Comparison of ENCODE assay signal across 11 cellular contexts in the genomic region with DNA sequence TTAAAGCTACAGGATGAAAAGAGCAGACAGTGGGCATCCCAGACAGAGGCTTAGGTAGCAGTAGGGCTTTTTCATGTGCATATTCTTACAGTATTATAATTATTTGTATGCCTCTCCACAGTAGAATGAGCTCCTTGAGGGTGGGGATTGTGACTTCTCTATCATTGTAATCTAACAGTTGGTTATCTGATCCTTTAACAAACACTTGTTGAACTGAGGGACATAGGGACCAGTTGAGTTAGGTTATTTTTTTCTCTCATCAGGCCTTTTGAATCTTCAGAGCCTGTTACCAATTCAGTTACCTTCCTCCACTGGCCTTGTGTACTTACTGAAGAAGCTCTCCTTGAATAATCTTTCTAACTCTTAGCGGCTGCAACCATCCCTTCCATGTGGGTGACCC. TPM values are rescaled to one million over a fixed set of nuclear protein-coding genes. Genes with fewer than 3 reads are reported as not detected.
DNase-seq lines count a peak whose midpoint lies in the region; ATAC-seq lines count a peak whose summit lies in the region.
"Had no signal": no experiment of that assay in that cellular context is flagged by ENCODE, and none has a peak within 500 bp of the region (broad histone marks: within the 10 kb centered on the region; RNA-seq: fewer than 3 reads in every experiment).

No MANE protein-coding gene starts in this region.

- CTCF ChIA-PET in CD4-positive, alpha-beta memory T cell (lab: Charles Lee; ENCODE audit: partially characterized antibody), result interaction anchor here (1.5 to 3.3 kb wide), 5 partner anchors 24 to 283 kb away, joined by 4 to 21 read pairs (median 14); partner anchors contain the start of genes CHCHD4 and TMEM43

- POLR2A ChIA-PET in CD4-positive, alpha-beta memory T cell (lab: Charles Lee; ENCODE audit: partially characterized antibody), result interaction anchor here (0.7 to 9.8 kb wide), 9 partner anchors 12 to 767 kb away, joined by 3 to 270 read pairs (median 19); partner anchors contain the start of genes CHCHD4, NR2C2, TMEM43 and WNT7A

- no peaks in the 10 kb centered on the region for H3K9me3 ChIP-seq in CD4-positive, alpha-beta memory T cell (ENCODE audit: control insufficient read depth in 1 of 2, low read length in 2 of 2)
- H3K9me3 ChIP-seq in HUES48 (ENCODE audit: control insufficient read depth, insufficient read depth, low read length), result no peaks in the 10 kb centered on the region
- no peaks in the 10 kb centered on the region for H3K9me3 ChIP-seq in mesodermal cell (ENCODE audit: control insufficient read depth, low read length)
- H3K9me3 ChIP-seq: colonic mucosa had no signal

- peaks cover 53 to 74% (median 57%) of the 10 kb centered on the region in 4 donors for H3K4me1 Mint-ChIP-seq in CD4-positive, alpha-beta memory T cell
- H3K4me1 Mint-ChIP-seq in activated naive CD8-positive, alpha-beta T cell (ENCODE audit: low read depth), result peaks cover 58% of the 10 kb centered on the region

- 100% methylated on average over 1 of the region's 1 CpG; no CpG with 5 or more reads in 1 of the 2 experiments for WGBS in mesodermal cell (ENCODE audit: insufficient coverage in 2 of 2), 2 experiments

- no peaks in the 10 kb centered on the region for H3K27me3 Mint-ChIP-seq in CD4-positive, alpha-beta memory T cell
- no peaks in the 10 kb centered on the region for H3K27me3 Mint-ChIP-seq in activated naive CD8-positive, alpha-beta T cell

- intact Hi-C loops in CD4-positive, alpha-beta memory T cell (cut with micrococcal nuclease), result loop anchor here (2.0 to 5.0 kb wide), 4 partner anchors 19 to 1339 kb away; partner anchors contain the start of genes HDAC11 and RPL32

- H3K27me3 ChIP-seq in CD4-positive, alpha-beta memory T cell (ENCODE audit: insufficient read depth, low read length), result no peaks in the 10 kb centered on the region
- H3K27me3 ChIP-seq in HUES48 (ENCODE audit: control insufficient read depth, insufficient read depth, low read length), result no peaks in the 10 kb centered on the region
- H3K27me3 ChIP-seq: colonic mucosa had no signal

- no peak overlapping the region for H3K4me3 ChIP-seq in CD4-positive, alpha-beta memory T cell (ENCODE audit: low read length in 2 of 2)
- H3K4me3 ChIP-seq in HUES48 (ENCODE audit: low read depth, low read length) (peak overlapping the region; percentile 97), mesodermal cell (ENCODE audit: extremely low read depth, insufficient read depth, low read length, poor library complexity, severe bottlenecking) (peak overlapping the region; percentile 89)

- H3K4me1 ChIP-seq in CD4-positive, alpha-beta memory T cell (ENCODE audit: insufficient read depth, low read length), result peaks cover 45% of the 10 kb centered on the region
- peaks cover 15% of the 10 kb centered on the region for H3K4me1 ChIP-seq in HUES48 (ENCODE audit: control insufficient read depth, insufficient read depth, low read length)
- peaks cover 12% of the 10 kb centered on the region for H3K4me1 ChIP-seq in mesodermal cell (ENCODE audit: control insufficient read depth, insufficient read depth, low read length, poor library complexity, severe bottlenecking)

- peak overlapping the region; percentile 44 to 98 (median 96) for H3K4me3 Mint-ChIP-seq in CD4-positive, alpha-beta memory T cell
- H3K4me3 Mint-ChIP-seq in activated naive CD8-positive, alpha-beta T cell, result peak overlapping the region; percentile 90

- H3K9me3 Mint-ChIP-seq in CD4-positive, alpha-beta memory T cell, result peaks cover 0 to 6% (median 0%) of the 10 kb centered on the region in 8 donors
- H3K9me3 Mint-ChIP-seq in activated naive CD8-positive, alpha-beta T cell (ENCODE audit: low read depth), result no peaks in the 10 kb centered on the region

- H3K36me3 Mint-ChIP-seq in CD4-positive, alpha-beta memory T cell, result peaks cover 23 to 47% of the 10 kb centered on the region in 2 donors
- peaks cover 5% of the 10 kb centered on the region for H3K36me3 Mint-ChIP-seq in activated naive CD8-positive, alpha-beta T cell

- DNase-seq in CD4-positive, alpha-beta memory T cell, result no peak
- DNase-seq in NCI-H2171 (lab: John Stamatoyannopoulos, UW) (no peak), NOMO-1 treated with DMSO at 0.1 percent for 48 hours (lab: John Stamatoyannopoulos, UW; ENCODE audit: unreplicated experiment) (no peak)
- DNase-seq: activated CD8-positive, alpha-beta memory T cell treated with anti-CD3 and anti-CD28 coated beads for 24 hours; colonic mucosa had no signal

- H3K9ac ChIP-seq in HUES48 (ENCODE audit: low read depth, low read length), result peak overlapping the region; percentile 96; the same call in 1 of the 2 replicates

- H3K27ac ChIP-seq in CD4-positive, alpha-beta memory T cell (ENCODE audit: low read depth, low read length), result no peak overlapping the region
- H3K27ac ChIP-seq in HUES48 (ENCODE audit: low read depth, low read length) (no peak overlapping the region), mesodermal cell (ENCODE audit: low read depth, low read length, severe bottlenecking) (no peak overlapping the region)

- ATAC-seq in HG03469 (IDR thresholded peaks at IDR 0.05; ENCODE audit: unreplicated experiment), result no peak
- ATAC-seq in HG03280 (IDR thresholded peaks at IDR 0.05; ENCODE audit: unreplicated experiment), result no peak
- ATAC-seq: sciatic nerve had no signal

- peaks cover 26% of the 10 kb centered on the region for H3K36me3 ChIP-seq in CD4-positive, alpha-beta memory T cell (ENCODE audit: insufficient read depth, low read length)
- H3K36me3 ChIP-seq in HUES48 (ENCODE audit: control insufficient read depth, insufficient read depth, low read length) (peaks cover 36% of the 10 kb centered on the region), mesodermal cell (ENCODE audit: control insufficient read depth, insufficient read depth, low read length) (peaks cover 32% of the 10 kb centered on the region)

- peak overlapping the region; percentile 93 to 100 (median 99) for H3K27ac Mint-ChIP-seq in CD4-positive, alpha-beta memory T cell
- H3K27ac Mint-ChIP-seq in activated naive CD8-positive, alpha-beta T cell, result peak overlapping the region; percentile 99

RNA-seq across cellular contexts. Expression of gene LSM3, which starts 1.2 kb away (rescaled TPM):
- total RNA-seq in CD4-positive, alpha-beta memory T cell, result 1 to 10 TPM; 7.2 to 8.2 TPM
- 10 to 100 TPM; 22.1 to 30.7 TPM for polyA plus RNA-seq in CD4-positive, alpha-beta memory T cell
- 20.9 TPM for polyA plus RNA-seq in mesodermal cell (2013, experiment 1 of 2)
- 24.4 TPM for polyA plus RNA-seq in mesodermal cell (2013, experiment 2 of 2)

RNA-seq across cellular contexts. Expression of gene XPC, which starts 1.4 kb away (rescaled TPM):
- 100 to 1,000 TPM; 104 to 108 TPM for total RNA-seq in CD4-positive, alpha-beta memory T cell
- 10 to 100 TPM; 32.9 to 57.5 TPM for polyA plus RNA-seq in CD4-positive, alpha-beta memory T cell
- polyA plus RNA-seq in mesodermal cell (2013, experiment 1 of 2), result 40.8 TPM
- 42.1 TPM for polyA plus RNA-seq in mesodermal cell (2013, experiment 2 of 2)

RNA-seq across cellular contexts. Expression of gene TMEM43, which starts 54.9 kb away (rescaled TPM):
- 10 to 100 TPM; 69.3 to 69.7 TPM for total RNA-seq in CD4-positive, alpha-beta memory T cell
- 100 to 1,000 TPM in 1 of 2 donors, 10 to 100 TPM in 1; 83.8 to 143 TPM for polyA plus RNA-seq in CD4-positive, alpha-beta memory T cell
- 65.4 TPM for polyA plus RNA-seq in mesodermal cell (2013, experiment 1 of 2)
- 57.0 TPM for polyA plus RNA-seq in mesodermal cell (2013, experiment 2 of 2)

RNA-seq across cellular contexts. Expression of gene CHCHD4, which starts 55.1 kb away (rescaled TPM):
- total RNA-seq in CD4-positive, alpha-beta memory T cell, result 1 to 10 TPM; 7.5 to 9.3 TPM
- 10 to 100 TPM; 17.4 to 17.5 TPM for polyA plus RNA-seq in CD4-positive, alpha-beta memory T cell
- 19.8 TPM for polyA plus RNA-seq in mesodermal cell (2013, experiment 1 of 2)
- 15.9 TPM for polyA plus RNA-seq in mesodermal cell (2013, experiment 2 of 2)

Comparison
In these comparisons a context has a peak if more than half of its experiments do, and no peak if none do; other contexts are left out.
1. H3K4me3 ChIP-seq: peak in HUES48 (single experiment) and mesodermal cell (single experiment); none in CD4-positive, alpha-beta memory T cell (0 of 2).